In the genomic region with DNA sequence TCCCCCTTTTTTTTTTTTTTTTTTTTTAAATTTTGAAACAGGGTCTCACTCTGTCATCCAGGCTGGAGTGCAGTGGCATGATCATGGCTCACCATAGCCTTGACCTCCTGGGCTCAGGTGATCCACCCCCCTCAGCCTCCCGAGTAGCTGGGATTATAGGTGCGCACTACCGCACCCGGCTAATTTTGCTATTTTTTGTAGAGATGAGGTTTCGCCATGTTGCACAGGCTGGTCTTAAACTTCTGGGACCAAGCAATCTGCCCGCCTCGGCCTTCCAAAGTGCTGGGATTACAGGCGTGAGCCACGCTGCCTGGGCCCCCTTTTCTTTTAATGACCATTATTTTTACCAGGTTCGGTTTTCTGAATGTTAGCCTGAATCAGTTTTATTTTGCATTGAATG, we compare ENCODE assay signal across 28 cellular contexts. TPM values are rescaled to one million over a fixed set of nuclear protein-coding genes. Genes with fewer than 3 reads are reported as not detected.
DNase-seq lines count a peak whose midpoint lies in the region; TF ChIP-seq lines count a peak whose summit lies in the region.
"Had no signal": no experiment of that assay in that cellular context is flagged by ENCODE, and none has a peak within 500 bp of the region (broad histone marks: within the 10 kb centered on the region; RNA-seq: fewer than 3 reads in every experiment).

No MANE protein-coding gene starts in this region.

- H4K20me1 ChIP-seq in BLaER1 = no peaks in the 10 kb centered on the region; the same call in 1 of the 2 replicates

- 97 to 99% (median 98%) methylated on average over 10 of the region's 10 CpGs for WGBS in spleen, 5 donors

- H3K27me3 ChIP-seq in BLaER1 (no peaks in the 10 kb centered on the region), spleen (replicated peaks in 1 of 7) (no peaks in the 10 kb centered on the region)

- H3K9ac ChIP-seq in BLaER1 = no peak overlapping the region

- no peaks in the 10 kb centered on the region for H3K27me3 Mint-ChIP-seq in chondrocyte (ENCODE audit: low read depth)
- H3K27me3 Mint-ChIP-seq: B cell; CD4-positive, alpha-beta memory T cell; CD4-positive, CD25-positive, alpha-beta regulatory T cell had no signal

- H3K4me1 ChIP-seq in BLaER1 (no peaks in the 10 kb centered on the region), spleen (no peaks in the 10 kb centered on the region)
- H3K4me1 ChIP-seq: A549 had no signal

- peaks cover 29% of the 10 kb centered on the region for H3K36me3 Mint-ChIP-seq in chondrocyte (ENCODE audit: low read depth)

- DNase-seq in chondrocyte (ENCODE audit: low spot score) (peak; percentile 9), spleen (peak; percentile 41), NCI-H1930 (lab: John Stamatoyannopoulos, UW) (no peak), medulla oblongata (ENCODE audit: extremely low spot score) (no peak), HuH-7 (ENCODE audit: low spot score) (no peak)
- DNase-seq: AML-193; C1 segment of cervical spinal cord; CD4-positive, alpha-beta memory T cell; CD4-positive, CD25-positive, alpha-beta regulatory T cell; CD8-positive, alpha-beta memory T cell; COR-L47; DMS 273 treated with DMSO at 0.1 percent for 48 hours; DMS153; DMS53; DMS79; DND-41; EL; GDM1 had no signal

- no peak for TF ChIP-seq POLR2A in spleen (IDR thresholded peaks at IDR 0.05)

- H3K4me1 Mint-ChIP-seq in chondrocyte (ENCODE audit: low read depth) = peaks cover 18% of the 10 kb centered on the region
- H3K4me1 Mint-ChIP-seq: B cell, CD14-positive monocyte had no signal

- TF ChIP-seq CTCF in chondrocyte (IDR thresholded peaks at IDR 0.05) = no peak
- no peak for TF ChIP-seq CTCF in spleen (IDR thresholded peaks at IDR 0.05 in 8 of 11, conservative IDR thresholded peaks at IDR 0.05 in 3 of 11)

- 0 out of 2 replicates have a peak overlapping the region, but pooled peaks have one; percentile 16 for H3K4me3 ChIP-seq in BLaER1
- no peak overlapping the region for H3K4me3 ChIP-seq in spleen
- H3K4me3 ChIP-seq: A549, GM12878 had no signal

- no peak overlapping the region for H3K4me3 Mint-ChIP-seq in chondrocyte (ENCODE audit: unreplicated experiment)
- H3K4me3 Mint-ChIP-seq: B cell; CD14-positive monocyte; CD4-positive, alpha-beta memory T cell had no signal

- H3K4me2 ChIP-seq in BLaER1 = no peak overlapping the region
- H3K4me2 ChIP-seq: A549 had no signal

- H3K9me3 ChIP-seq in BLaER1 (peaks cover 50% of the 10 kb centered on the region), spleen (peaks cover 8 to 49% (median 45%) of the 10 kb centered on the region in 8 donors)
- H3K9me3 ChIP-seq: A549 had no signal

- H3K36me3 ChIP-seq in BLaER1 = peaks cover 77% of the 10 kb centered on the region
- peaks cover 6 to 73% (median 63%) of the 10 kb centered on the region in 6 donors for H3K36me3 ChIP-seq in spleen

- intact Hi-C loops in spleen (cut with DNase I; ENCODE audit: low total_unique reads) = no loop called here

- H3K27ac ChIP-seq in BLaER1 = no peak overlapping the region
- H3K27ac ChIP-seq in spleen = no peak overlapping the region
- H3K27ac ChIP-seq: 22Rv1, A549 had no signal

- no peak overlapping the region for H3K27ac Mint-ChIP-seq in chondrocyte (ENCODE audit: unreplicated experiment)
- H3K27ac Mint-ChIP-seq: B cell; CD4-positive, alpha-beta memory T cell; CD4-positive, CD25-positive, alpha-beta regulatory T cell; CD8-positive, alpha-beta memory T cell had no signal

- peaks cover 10% of the 10 kb centered on the region for H3K9me3 Mint-ChIP-seq in chondrocyte (ENCODE audit: low read depth)

RNA-seq across cellular contexts. Expression of a gene that starts 5.0 kb away (rescaled TPM):
- total RNA-seq in chondrocyte (0.55 to 0.58 TPM in 2 of 3 replicates, not detected in the other), spleen (1 to 10 TPM in 6 of 7 donors, not detected in 1; 1.2 to 4.3 (median 2.1) TPM)
- 1 to 10 TPM in 2 of 3 donors, under 1 TPM in 1; 0.59 to 2.0 (median 1.1) TPM for polyA plus RNA-seq in spleen
- total RNA-seq: A172, Daoy, G401 had no signal

RNA-seq across cellular contexts. Expression of a gene that starts 13.5 kb away (rescaled TPM):
- total RNA-seq in chondrocyte (not detected in 3 replicates), spleen (1 to 10 TPM in 3 of 7 donors, under 1 TPM in 1, not detected in 3; 0.97 to 1.9 (median 1.6) TPM)
- 1 to 10 TPM; 1.4 to 5.8 (median 3.3) TPM for polyA plus RNA-seq in spleen
- total RNA-seq: A172, Daoy, G401 had no signal
- polyA plus RNA-seq: BJ had no signal

RNA-seq across cellular contexts. Expression of a gene that starts 51.1 kb away (rescaled TPM):
- 61.2 to 79.3 TPM (median 64.7 TPM) in 3 replicates for total RNA-seq in chondrocyte
- total RNA-seq in spleen = 10 to 100 TPM; 50.3 to 89.3 (median 72.7) TPM
- 10 to 100 TPM; 66.2 to 83.9 (median 83.8) TPM for polyA plus RNA-seq in spleen

Comparison
In these comparisons a context has a peak if more than half of its experiments do, and no peak if none do; other contexts are left out.
1. DNase-seq: peak in chondrocyte (single experiment) and spleen (single experiment); none in NCI-H1930 (0 of 2), medulla oblongata (single experiment) and HuH-7 (single experiment).